In the genomic region with DNA sequence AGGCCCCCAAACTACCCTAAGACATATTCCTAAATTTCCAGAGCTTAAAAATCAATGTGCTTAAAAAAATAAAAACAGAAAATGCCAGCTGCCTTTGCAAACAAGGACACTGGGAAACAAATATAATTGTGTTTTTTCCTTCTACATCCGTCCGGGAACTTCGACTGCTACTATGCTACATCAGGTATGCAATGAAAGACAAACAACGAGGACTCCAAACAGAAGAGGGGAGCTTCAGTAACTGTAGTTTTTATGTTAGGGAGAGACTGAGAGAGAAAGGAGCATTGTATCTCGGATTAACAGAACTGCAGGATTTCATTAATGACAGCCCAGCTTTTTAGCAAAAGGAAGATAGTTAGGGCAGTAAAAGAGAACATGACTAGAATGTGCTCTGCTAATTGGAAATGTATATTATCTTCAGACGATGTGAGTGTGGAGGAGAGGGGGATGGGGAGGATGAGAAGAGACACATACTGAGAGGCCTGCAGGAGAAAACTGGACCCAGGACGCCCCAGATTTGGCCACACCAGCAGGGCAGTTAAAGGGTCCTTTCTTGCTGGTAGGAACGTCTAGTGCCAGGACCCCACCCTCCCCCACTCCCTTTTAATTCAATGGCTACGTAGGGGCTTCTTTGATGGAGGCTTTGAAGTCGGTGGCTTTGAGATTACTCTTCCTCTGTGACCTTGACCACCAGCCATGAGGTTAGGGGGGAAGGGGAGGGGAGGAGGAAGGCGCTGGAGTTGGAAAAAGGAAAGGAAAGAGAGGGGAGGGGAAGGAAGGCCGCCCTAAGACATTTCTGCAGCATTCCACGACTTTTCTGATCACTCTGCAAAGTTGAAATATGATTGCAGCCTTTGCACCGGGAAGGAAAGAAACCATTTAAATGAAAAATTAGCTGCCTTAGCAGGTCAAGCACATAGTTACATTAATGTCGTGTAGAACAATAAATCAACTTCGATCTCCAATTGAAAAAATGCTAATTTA, we compare ENCODE assay signal across 13 cellular contexts.
DNase-seq lines count a peak whose midpoint lies in the region; ATAC-seq and TF ChIP-seq lines count a peak whose summit lies in the region.
"Had no signal": no experiment of that assay in that cellular context is flagged by ENCODE, and none has a peak within 500 bp of the region (broad histone marks: within the 10 kb centered on the region; RNA-seq: fewer than 3 reads in every experiment).

No MANE protein-coding gene starts in this region.

- H3K27me3 ChIP-seq in HUES48 (ENCODE audit: control insufficient read depth, insufficient read depth, low read length) = peaks cover 13% of the 10 kb centered on the region
- no peaks in the 10 kb centered on the region for H3K27me3 ChIP-seq in endocrine pancreas (ENCODE audit: control insufficient read depth, insufficient read depth, low read length)
- H3K27me3 ChIP-seq in stomach smooth muscle (ENCODE audit: control insufficient read depth in 1 of 2, insufficient read depth in 2 of 2, low read length in 2 of 2) = no peaks in the 10 kb centered on the region
- H3K27me3 ChIP-seq in Peyer's patch = no peaks in the 10 kb centered on the region

- DNase-seq in left kidney (ENCODE audit: low read depth, low spot score) = peak; percentile 77
- no peak for DNase-seq in Peyer's patch
- no peak for DNase-seq in NCI-H2029 treated with DMSO at 0.1 percent for 48 hours (lab: John Stamatoyannopoulos, UW)
- no peak for DNase-seq in mucosa of gallbladder (ENCODE audit: low spot score)
- DNase-seq: activated naive CD4-positive, alpha-beta T cell treated with anti-CD3 and anti-CD28 coated beads for 36 hours; CD4-positive, alpha-beta T cell; NCI-H1930; stimulated activated CD4-positive, alpha-beta T cell treated with anti-CD3 and anti-CD28 coated beads, Interleukin-15, amount 100 ng/mL, for 24 hours; stimulated activated naive CD4-positive, alpha-beta T cell treated with Interleukin-2 at 50 U/mL for 16 hours had no signal

- H3K27ac ChIP-seq in HUES48 (ENCODE audit: low read depth, low read length) (peak overlapping the region; percentile 27), stomach smooth muscle (ENCODE audit: low read length) (peak overlapping the region; percentile 11), Peyer's patch (no peak overlapping the region)

- TF ChIP-seq CTCF in Peyer's patch (IDR thresholded peaks at IDR 0.05) = no peak

- no peak overlapping the region for H3K27ac Mint-ChIP-seq in activated T-helper 17 cell treated with anti-CD3 and anti-CD28 coated beads, Interleukin-2, amount 50 U/mL, for 72 hours
- H3K27ac Mint-ChIP-seq: activated naive CD4-positive, alpha-beta T cell treated with anti-CD3 and anti-CD28 coated beads for 36 hours; CD4-positive, alpha-beta T cell had no signal

- peak overlapping the region; percentile 75 for H3K4me3 ChIP-seq in HUES48 (ENCODE audit: low read depth, low read length)
- H3K4me3 ChIP-seq in endocrine pancreas (ENCODE audit: control insufficient read depth, insufficient read depth, low read length) = peak overlapping the region; percentile 30
- peak overlapping the region; percentile 61 to 69 for H3K4me3 ChIP-seq in stomach smooth muscle (ENCODE audit: low read length in 2 of 2)
- H3K4me3 ChIP-seq in Peyer's patch = peak overlapping the region in 1 of 4 donors; percentile 20

- H3K9ac ChIP-seq in HUES48 (ENCODE audit: low read depth, low read length) = 0 out of 2 replicates have a peak overlapping the region, but pooled peaks have one; percentile 31
- no peak overlapping the region for H3K9ac ChIP-seq in endocrine pancreas (ENCODE audit: control insufficient read depth, insufficient read depth, low read length)
- H3K9ac ChIP-seq in stomach smooth muscle (ENCODE audit: low read length in 2 of 2) = no peak overlapping the region

- H3K9me3 ChIP-seq in HUES48 (ENCODE audit: control insufficient read depth, insufficient read depth, low read length) (no peaks in the 10 kb centered on the region), endocrine pancreas (ENCODE audit: control insufficient read depth, low read length) (no peaks in the 10 kb centered on the region), stomach smooth muscle (ENCODE audit: control insufficient read depth in 2 of 2, low read length in 2 of 2) (no peaks in the 10 kb centered on the region), Peyer's patch (no peaks in the 10 kb centered on the region)

- no peaks in the 10 kb centered on the region for H3K36me3 ChIP-seq in HUES48 (ENCODE audit: control insufficient read depth, insufficient read depth, low read length)
- no peaks in the 10 kb centered on the region for H3K36me3 ChIP-seq in endocrine pancreas (ENCODE audit: control insufficient read depth, insufficient read depth, low read length)
- no peaks in the 10 kb centered on the region for H3K36me3 ChIP-seq in stomach smooth muscle (ENCODE audit: control insufficient read depth in 2 of 2, insufficient read depth in 2 of 2, low read length in 2 of 2)
- H3K36me3 ChIP-seq in Peyer's patch = no peaks in the 10 kb centered on the region

- no peaks in the 10 kb centered on the region for H3K36me3 Mint-ChIP-seq in activated T-helper 17 cell treated with anti-CD3 and anti-CD28 coated beads, Interleukin-2, amount 50 U/mL, for 72 hours (ENCODE audit: low read depth)

- H3K9me3 Mint-ChIP-seq in activated T-helper 17 cell treated with anti-CD3 and anti-CD28 coated beads, Interleukin-2, amount 50 U/mL, for 72 hours = no peaks in the 10 kb centered on the region
- H3K9me3 Mint-ChIP-seq: activated naive CD4-positive, alpha-beta T cell treated with anti-CD3 and anti-CD28 coated beads for 36 hours; CD4-positive, alpha-beta T cell had no signal

- no peak overlapping the region for H3K4me3 Mint-ChIP-seq in activated T-helper 17 cell treated with anti-CD3 and anti-CD28 coated beads, Interleukin-2, amount 50 U/mL, for 72 hours
- H3K4me3 Mint-ChIP-seq: activated naive CD4-positive, alpha-beta T cell treated with anti-CD3 and anti-CD28 coated beads for 36 hours; CD4-positive, alpha-beta T cell had no signal

- H3K4me1 Mint-ChIP-seq in activated T-helper 17 cell treated with anti-CD3 and anti-CD28 coated beads, Interleukin-2, amount 50 U/mL, for 72 hours = no peaks in the 10 kb centered on the region

- TF ChIP-seq POLR2A in Peyer's patch (IDR thresholded peaks at IDR 0.05) = no peak

- peaks cover 48% of the 10 kb centered on the region for H3K4me1 ChIP-seq in HUES48 (ENCODE audit: control insufficient read depth, insufficient read depth, low read length)
- H3K4me1 ChIP-seq in endocrine pancreas (ENCODE audit: control insufficient read depth, insufficient read depth, low read length) = no peaks in the 10 kb centered on the region
- H3K4me1 ChIP-seq in stomach smooth muscle (ENCODE audit: control insufficient read depth, insufficient read depth, low read length) = peaks cover 16% of the 10 kb centered on the region
- no peaks in the 10 kb centered on the region for H3K4me1 ChIP-seq in Peyer's patch

- ATAC-seq in activated T-helper 17 cell treated with anti-CD3 and anti-CD28 coated beads, Interleukin-2, amount 50 U/mL, for 72 hours (replicated peaks) = no peak

- H3K27me3 Mint-ChIP-seq in activated T-helper 17 cell treated with anti-CD3 and anti-CD28 coated beads, Interleukin-2, amount 50 U/mL, for 72 hours = peaks cover 17% of the 10 kb centered on the region

Comparison
In these comparisons a context has a peak if more than half of its experiments do, and no peak if none do; other contexts are left out.
1. H3K27ac ChIP-seq: peak in HUES48 (single experiment) and stomach smooth muscle (single experiment); none in Peyer's patch (0 of 4).